18 cellular contexts compared by ENCODE assay signal in the genomic region with DNA sequence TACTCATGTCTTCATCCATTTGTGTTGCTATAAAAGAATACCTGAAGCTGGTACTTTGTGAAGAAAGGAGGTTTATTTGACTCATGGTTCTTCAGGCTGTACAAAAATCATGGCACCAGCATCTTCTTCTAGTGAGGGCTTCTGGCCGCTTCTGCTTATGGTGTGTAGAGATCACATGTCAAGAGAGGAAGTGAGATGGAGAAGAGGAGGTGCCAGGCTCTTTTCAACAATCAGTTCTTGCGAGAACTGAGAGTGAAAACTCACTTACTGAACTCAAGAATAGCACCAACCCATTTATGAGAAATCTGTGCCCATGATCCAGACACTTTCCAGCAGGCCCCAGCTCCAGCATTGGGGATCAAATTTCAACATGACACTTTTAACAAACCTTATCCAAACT. TPM values are rescaled to one million over a fixed set of nuclear protein-coding genes. Genes with fewer than 3 reads are reported as not detected.
DNase-seq lines count a peak whose midpoint lies in the region; ATAC-seq and TF ChIP-seq lines count a peak whose summit lies in the region.
"Had no signal": no experiment of that assay in that cellular context is flagged by ENCODE, and none has a peak within 500 bp of the region (broad histone marks: within the 10 kb centered on the region; RNA-seq: fewer than 3 reads in every experiment).

No MANE protein-coding gene starts in this region.

- 96% methylated on average over 2 of the region's 2 CpGs for WGBS in thyroid gland, 2 donors

- CTCF ChIA-PET in RWPE1 (lab: Yijun Ruan, JAX), result interaction anchor here (0.6 kb wide), 1 partner anchor 70 kb away, joined by 3 read pairs; no protein-coding TSS in a partner anchor

- no peaks in the 10 kb centered on the region for H3K27me3 Mint-ChIP-seq in memory B cell
- H3K27me3 Mint-ChIP-seq: CD4-positive, alpha-beta memory T cell; central memory CD8-positive, alpha-beta T cell had no signal

- H3K27ac Mint-ChIP-seq in memory B cell, result no peak overlapping the region
- H3K27ac Mint-ChIP-seq: CD4-positive, alpha-beta memory T cell; WTC11 had no signal

- peaks cover 7% of the 10 kb centered on the region for H3K4me1 Mint-ChIP-seq in memory B cell
- H3K4me1 Mint-ChIP-seq: CD4-positive, alpha-beta memory T cell; central memory CD8-positive, alpha-beta T cell had no signal

- H3K9me3 ChIP-seq in thyroid gland, result no peaks in the 10 kb centered on the region
- H3K9me3 ChIP-seq: psoas muscle, transverse colon had no signal

- POLR2A ChIA-PET in RWPE1 (lab: Yijun Ruan, JAX; ENCODE audit: low non-redundant PET), result no interaction called here

- H3K4me1 ChIP-seq in thyroid gland, result no peaks in the 10 kb centered on the region
- H3K4me1 ChIP-seq: psoas muscle, transverse colon had no signal

- H3K4me3 Mint-ChIP-seq in memory B cell, result no peak overlapping the region
- H3K4me3 Mint-ChIP-seq: CD4-positive, alpha-beta memory T cell; central memory CD8-positive, alpha-beta T cell; WTC11 had no signal

- H3K36me3 Mint-ChIP-seq in memory B cell, result no peaks in the 10 kb centered on the region
- H3K36me3 Mint-ChIP-seq: CD4-positive, alpha-beta memory T cell had no signal

- no peaks in the 10 kb centered on the region for H3K9me3 Mint-ChIP-seq in memory B cell
- H3K9me3 Mint-ChIP-seq: CD4-positive, alpha-beta memory T cell; central memory CD8-positive, alpha-beta T cell had no signal

- TF ChIP-seq POLR2A in thyroid gland (IDR thresholded peaks at IDR 0.05), result no peak

- H3K4me3 ChIP-seq in thyroid gland (replicated peaks in 1 of 3), result no peak overlapping the region
- H3K4me3 ChIP-seq: psoas muscle, SK-N-MC, transverse colon had no signal

- TF ChIP-seq CTCF in thyroid gland (IDR thresholded peaks at IDR 0.05), result no peak
- TF ChIP-seq CTCF in RWPE1 (conservative IDR thresholded peaks at IDR 0.05; ENCODE audit: low read depth), result no peak

- H3K36me3 ChIP-seq in thyroid gland, result no peaks in the 10 kb centered on the region
- H3K36me3 ChIP-seq: transverse colon had no signal

- intact Hi-C loops in thyroid gland (cut with DNase I), result no loop called here

- no peaks in the 10 kb centered on the region for H3K27me3 ChIP-seq in thyroid gland
- H3K27me3 ChIP-seq: transverse colon had no signal

- DNase-seq in memory B cell (ENCODE audit: low spot score in 2 of 2) (no peak), thyroid gland (no peak), RWPE1 (ENCODE audit: low spot score) (no peak), NCI-H2171 treated with DMSO at 0.1 percent for 48 hours (lab: John Stamatoyannopoulos, UW) (no peak), NCI-H2107 (lab: John Stamatoyannopoulos, UW) (no peak)
- DNase-seq: CD4-positive, alpha-beta memory T cell; glutamatergic neuron; kidney glomerular epithelial cell; NCI-H187 treated with DMSO at 0.1 percent for 48 hours; NCI-H82; psoas muscle; transverse colon had no signal

- ATAC-seq in GM19328 (IDR thresholded peaks at IDR 0.05; ENCODE audit: unreplicated experiment) (peak; percentile 65), GM21786 (IDR thresholded peaks at IDR 0.05; ENCODE audit: unreplicated experiment) (peak; percentile 87), HG03135 (IDR thresholded peaks at IDR 0.05; ENCODE audit: unreplicated experiment) (peak; percentile 87), memory B cell (ENCODE audit: low read depth) (peak; percentile 51)
- ATAC-seq: psoas muscle, WTC11 had no signal

- H3K27ac ChIP-seq in thyroid gland (no peak overlapping the region), RWPE1 (no peak overlapping the region)
- H3K27ac ChIP-seq: psoas muscle, SK-N-MC, transverse colon had no signal

RNA-seq across cellular contexts. Expression of a gene that starts 30.0 kb away (rescaled TPM):
- total RNA-seq in thyroid gland, result 10 to 100 TPM; 12.8 to 16.5 (median 15.2) TPM
